ENCODE assay signal across 8 cellular contexts in genomic region chr3:120596116-120596852, GRCh38. TPM values are rescaled to one million over a fixed set of nuclear protein-coding genes. Genes with fewer than 3 reads are reported as not detected.
DNase-seq lines count a peak whose midpoint lies in the region; ATAC-seq and TF ChIP-seq lines count a peak whose summit lies in the region.

Gene NDUFB4 (plus strand): TSS chr3:120596336. CDS start chr3:120596360, 24 bp downstream.

- peak within 1 kb of the TSS; percentile 95 for H3K27ac Mint-ChIP-seq in osteocyte (ENCODE audit: unreplicated experiment)

- intact Hi-C loops in head of caudate nucleus (cut with DNase I) = no loop called here

- H3K27ac ChIP-seq in thymus (ENCODE audit: low read depth) = peak within 1 kb of the TSS; percentile 96

- H3K27me3 ChIP-seq in thymus (ENCODE audit: control insufficient read depth, insufficient read depth) = no peaks in the 10 kb centered on the region

- H3K4me3 ChIP-seq in GM12864 (ENCODE audit: low read depth, low read length) (peak within 1 kb of the TSS; percentile 100), thymus (ENCODE audit: low read length) (peak within 1 kb of the TSS; percentile 80)

- ATAC-seq in HG02759 (IDR thresholded peaks at IDR 0.05; ENCODE audit: unreplicated experiment) = peak; percentile 94

- DNase-seq in GM12864 (ENCODE audit: low read depth) = peak; percentile 97
- DNase-seq in NCI-H1417 (lab: John Stamatoyannopoulos, UW) = peak; percentile 98 to 100 (median 98)
- peak; percentile 97 to 98 for DNase-seq in SW 1271 (lab: John Stamatoyannopoulos, UW)
- peak; percentile 86 for DNase-seq in activated naive CD8-positive, alpha-beta T cell treated with anti-CD3 and anti-CD28 coated beads, Interleukin-2, amount 50 U/mL, for 16 hours (ENCODE audit: low read depth, low spot score)
- peak; percentile 92 to 99 (median 97) for DNase-seq in head of caudate nucleus
- DNase-seq in osteocyte (ENCODE audit: extremely low spot score, unreplicated experiment) = peak; percentile 98

- peaks cover 4% of the 10 kb centered on the region for H3K4me1 Mint-ChIP-seq in osteocyte (ENCODE audit: unreplicated experiment)

- H3K27me3 Mint-ChIP-seq in osteocyte (ENCODE audit: unreplicated experiment) = peaks cover 15% of the 10 kb centered on the region

- H3K4me3 Mint-ChIP-seq in osteocyte (ENCODE audit: unreplicated experiment) = peak within 1 kb of the TSS; percentile 87

- H3K9me3 ChIP-seq in thymus (ENCODE audit: control insufficient read depth) = no peaks in the 10 kb centered on the region

- H3K4me1 ChIP-seq in thymus (ENCODE audit: control insufficient read depth, insufficient read depth, low read length) = peaks cover 7% of the 10 kb centered on the region

- WGBS in thymus = under 1% methylated on average over 53 of the region's 53 CpGs

- peaks cover 14% of the 10 kb centered on the region for H3K36me3 Mint-ChIP-seq in osteocyte (ENCODE audit: unreplicated experiment)

- no peaks in the 10 kb centered on the region for H3K9me3 Mint-ChIP-seq in osteocyte (ENCODE audit: unreplicated experiment)

- H3K36me3 ChIP-seq in thymus (ENCODE audit: control insufficient read depth, insufficient read depth) = peaks cover 4% of the 10 kb centered on the region

- no peak for TF ChIP-seq CTCF in GM12864 (IDR thresholded peaks at IDR 0.05; ENCODE audit: low read depth, low read length, missing control alignments)
- TF ChIP-seq CTCF in osteocyte (IDR thresholded peaks at IDR 0.05) = no peak

RNA-seq across cellular contexts. Expression of gene NDUFB4, which starts in this region (rescaled TPM):
- 109 and 116 TPM in 2 replicates for total RNA-seq in osteocyte
- 199 TPM for polyA plus RNA-seq in thymus

Comparison
In these comparisons a context has a peak if more than half of its experiments do, and no peak if none do; other contexts are left out.
1. Peak in every context shown above with its lines: DNase-seq, ATAC-seq, H3K4me3 ChIP-seq and H3K27ac ChIP-seq.